Comparison of ENCODE assay signal across 8 cellular contexts in genomic region chr10:17430647-17431355, GRCh38. TPM values are rescaled to one million over a fixed set of nuclear protein-coding genes. Genes with fewer than 3 reads are reported as not detected.
DNase-seq lines count a peak whose midpoint lies in the region; ATAC-seq and TF ChIP-seq lines count a peak whose summit lies in the region.

No MANE protein-coding gene starts in this region.

- H3K4me1 ChIP-seq in left ventricle myocardium inferior: peaks cover 43% of the 10 kb centered on the region

- ATAC-seq in HG03342 (IDR thresholded peaks at IDR 0.05; ENCODE audit: unreplicated experiment) (peak; percentile 43), HG02623 (IDR thresholded peaks at IDR 0.05; ENCODE audit: unreplicated experiment) (no peak), GM19023 (IDR thresholded peaks at IDR 0.05; ENCODE audit: unreplicated experiment) (no peak)

- DNase-seq in DMS114 treated with DMSO at 0.1 percent for 48 hours (lab: John Stamatoyannopoulos, UW; ENCODE audit: unreplicated experiment) (peak; percentile 71), SKM-1 treated with dmso at 0.1 percent for 144 hours (lab: John Stamatoyannopoulos, UW; ENCODE audit: unreplicated experiment) (peak; percentile 10), amygdala (lab: John Stamatoyannopoulos, UW) (peak in 44 of 56 donors; percentile 2 to 80 (median 27)), left ventricle myocardium inferior (peak; percentile 59), retina (peak; percentile 86)

- H3K36me3 ChIP-seq in left ventricle myocardium inferior: no peaks in the 10 kb centered on the region

- TF ChIP-seq CTCF in left ventricle myocardium inferior (IDR thresholded peaks at IDR 0.05; ENCODE audit: borderline replicate concordance): peak; percentile 93

- peak overlapping the region; percentile 40 for H3K27ac ChIP-seq in left ventricle myocardium inferior (replicated peaks)

- no peaks in the 10 kb centered on the region for H3K9me3 ChIP-seq in left ventricle myocardium inferior (replicated peaks)

- intact Hi-C loops in left ventricle myocardium inferior (cut with micrococcal nuclease): loop anchor here (10.0 kb wide), 1 partner anchor 586 kb away; no protein-coding TSS in a partner anchor

- no peak overlapping the region for H3K4me3 ChIP-seq in left ventricle myocardium inferior

- peaks cover 53% of the 10 kb centered on the region for H3K27me3 ChIP-seq in left ventricle myocardium inferior (ENCODE audit: low read depth)

RNA-seq across cellular contexts. Expression of gene ST8SIA6, which starts 23.6 kb away (rescaled TPM):
- 10.1 TPM for total RNA-seq in left ventricle myocardium inferior

Comparison
In these comparisons a context has a peak if more than half of its experiments do, and no peak if none do; other contexts are left out.
1. DNase-seq: peak in every context shown above with its lines; median percentile 86 in retina; 71 in DMS114 treated with DMSO at 0.1 percent for 48 hours; 59 in left ventricle myocardium inferior; 27 in amygdala; 10 in SKM-1 treated with dmso at 0.1 percent for 144 hours.